11 cellular contexts compared by ENCODE assay signal in genomic region chr2:218274586-218274985, GRCh38. TPM values are rescaled to one million over a fixed set of nuclear protein-coding genes. Genes with fewer than 3 reads are reported as not detected.
A peak's percentile ranks its signal among the peaks of the same experiment; 100 is the strongest.
DNase-seq lines count a peak whose midpoint lies in the region; ATAC-seq and TF ChIP-seq lines count a peak whose summit lies in the region.
"Had no signal": no experiment of that assay in that cellular context is flagged by ENCODE, and none has a peak within 500 bp of the region (broad histone marks: within the 10 kb centered on the region; RNA-seq: fewer than 3 reads in every experiment).

No MANE protein-coding gene starts in this region.

- H3K36me3 ChIP-seq in heart right ventricle (peaks cover 0 to 72% (median 53%) of the 10 kb centered on the region in 9 donors), mucosa of descending colon (ENCODE audit: low read depth) (peaks cover 20% of the 10 kb centered on the region), urinary bladder (ENCODE audit: insufficient read depth) (peaks cover 10% of the 10 kb centered on the region)

- no peak for TF ChIP-seq CTCF in heart right ventricle (IDR thresholded peaks at IDR 0.05)
- TF ChIP-seq CTCF in mucosa of descending colon (IDR thresholded peaks at IDR 0.05): no peak

- H3K27ac ChIP-seq in heart right ventricle (peak overlapping the region in 7 of 10 donors; percentile 10 to 90 (median 28)), urinary bladder (ENCODE audit: low read depth) (peak overlapping the region; percentile 11)

- DNase-seq in heart right ventricle: no peak
- DNase-seq in left ventricle myocardium superior: no peak
- DNase-seq in mucosa of descending colon: peak in 2 of 3 donors; percentile 7 to 19
- DNase-seq in ecto neural progenitor cell (ENCODE audit: low spot score): no peak
- DNase-seq: activated CD4-positive, alpha-beta T cell treated with anti-CD3 and anti-CD28 coated beads, Interleukin-2, amount 50 U/mL, for 48 hours; amniotic stem cell; NCI-H1417; NCI-H82 had no signal

- H3K9me3 ChIP-seq in heart right ventricle: no peaks in the 10 kb centered on the region
- H3K9me3 ChIP-seq in mucosa of descending colon: no peaks in the 10 kb centered on the region

- WGBS in heart right ventricle, 2 donors: 55 to 64% methylated on average over 4 of the region's 4 CpGs
- WGBS in urinary bladder: 70% methylated on average over 4 of the region's 4 CpGs

- H3K4me1 ChIP-seq in heart right ventricle (peaks cover 12 to 45% (median 38%) of the 10 kb centered on the region in 9 donors), mucosa of descending colon (ENCODE audit: low read depth) (peaks cover 38% of the 10 kb centered on the region), urinary bladder (ENCODE audit: insufficient read depth) (no peaks in the 10 kb centered on the region)

- ATAC-seq in heart right ventricle (no peak), left ventricle myocardium superior (no peak), mucosa of descending colon (no peak), HG02623 (IDR thresholded peaks at IDR 0.05; ENCODE audit: unreplicated experiment) (no peak)

- intact Hi-C loops in heart right ventricle (cut with DNase I): loop anchor here in 6 of 10 donors (5.0 to 10.0 kb wide), 4 partner anchors 87 to 380 kb away; partner anchors contain the start of genes CTDSP1 (in 6 of the 6), BCS1L (in 1 of the 6) and ZNF142 (in 1 of the 6)
- intact Hi-C loops in left ventricle myocardium superior (cut with micrococcal nuclease): no loop called here
- intact Hi-C loops in mucosa of descending colon (cut with DNase I, micrococcal nuclease): no loop called here

- no peaks in the 10 kb centered on the region for H3K27me3 ChIP-seq in heart right ventricle

- H3K4me3 ChIP-seq in heart right ventricle (no peak overlapping the region), mucosa of descending colon (no peak overlapping the region), urinary bladder (ENCODE audit: low read depth, low read length) (no peak overlapping the region)

RNA-seq across cellular contexts. Expression of gene PNKD, which starts 4.3 kb away (rescaled TPM):
- total RNA-seq in heart right ventricle (10 to 100 TPM; 56.9 to 91.1 (median 74.2) TPM), left ventricle myocardium superior (67.1 TPM), mucosa of descending colon (100 to 1,000 TPM in 1 of 3 donors, 10 to 100 TPM in 2; 77.1 to 101 (median 92.1) TPM), urinary bladder (24.6 TPM)
- polyA plus RNA-seq in heart right ventricle (100 to 1,000 TPM in 1 of 2 donors, 10 to 100 TPM in 1; 76.7 to 138 TPM), urinary bladder (92.7 TPM)

RNA-seq across cellular contexts. Expression of gene AAMP, which starts 4.6 kb away (rescaled TPM):
- total RNA-seq in heart right ventricle (10 to 100 TPM; 45.9 to 65.1 (median 57.5) TPM), left ventricle myocardium superior (47.7 TPM), mucosa of descending colon (10 to 100 TPM; 80.2 to 97.0 (median 94.1) TPM), urinary bladder (75.9 TPM)
- polyA plus RNA-seq in heart right ventricle (100 to 1,000 TPM in 1 of 2 donors, 10 to 100 TPM in 1; 33.4 to 116 TPM), urinary bladder (139 TPM)

RNA-seq across cellular contexts. Expression of gene GPBAR1, which starts 13.8 kb away (rescaled TPM):
- total RNA-seq in heart right ventricle (1 to 10 TPM in 7 of 10 donors, under 1 TPM in 3; 0.36 to 3.7 (median 1.3) TPM), left ventricle myocardium superior (0.67 TPM), mucosa of descending colon (1 to 10 TPM in 2 of 3 donors, under 1 TPM in 1; 0.64 to 3.7 (median 3.3) TPM), urinary bladder (1.6 TPM)
- polyA plus RNA-seq in heart right ventricle (1 to 10 TPM; 1.8 to 2.3 TPM), urinary bladder (19.3 TPM)
- polyA plus RNA-seq: AG04450 had no signal

RNA-seq across cellular contexts. Expression of gene TMBIM1, which starts 17.7 kb away (rescaled TPM):
- total RNA-seq in heart right ventricle: 100 to 1,000 TPM in 7 of 10 donors, 10 to 100 TPM in 3; 85.3 to 151 (median 110) TPM
- 100 to 1,000 TPM in 1 of 2 donors, 10 to 100 TPM in 1; 30.9 to 139 TPM for polyA plus RNA-seq in heart right ventricle
- 109 TPM for total RNA-seq in left ventricle myocardium superior
- total RNA-seq in mucosa of descending colon: 100 to 1,000 TPM; 201 to 464 (median 319) TPM
- 127 TPM for total RNA-seq in urinary bladder
- 180 TPM for polyA plus RNA-seq in urinary bladder

RNA-seq across cellular contexts. Expression of gene ARPC2, which starts 57.6 kb away (rescaled TPM):
- total RNA-seq in heart right ventricle (100 to 1,000 TPM; 120 to 213 (median 134) TPM), left ventricle myocardium superior (139 TPM), mucosa of descending colon (100 to 1,000 TPM; 262 to 322 (median 313) TPM), urinary bladder (206 TPM)
- polyA plus RNA-seq in heart right ventricle (100 to 1,000 TPM in 1 of 2 donors, 10 to 100 TPM in 1; 58.5 to 176 TPM), urinary bladder (256 TPM)

Comparison
In these comparisons a context has a peak if more than half of its experiments do, and no peak if none do; other contexts are left out.
1. intact Hi-C loops: an anchor here in heart right ventricle (5.0 to 10.0 kb wide); none called in left ventricle myocardium superior and mucosa of descending colon.
2. DNase-seq: peak in mucosa of descending colon (2 of 3); none in heart right ventricle (0 of 2), left ventricle myocardium superior (single experiment) and ecto neural progenitor cell (single experiment).